ENCODE assay signal across 11 cellular contexts in genomic region chr2:24577481-24577880, GRCh38.
DNase-seq lines count a peak whose midpoint lies in the region; ATAC-seq and TF ChIP-seq lines count a peak whose summit lies in the region.
"Had no signal": no experiment of that assay in that cellular context is flagged by ENCODE, and none has a peak within 500 bp of the region (broad histone marks: within the 10 kb centered on the region; RNA-seq: fewer than 3 reads in every experiment).

No MANE protein-coding gene starts in this region.

- DNase-seq in dermis microvascular lymphatic vessel endothelial cell (ENCODE audit: low read depth in 2 of 2) (peak; percentile 21 to 44), HPDE6-E6E7 (ENCODE audit: extremely low spot score) (no peak), Right ventricle myocardium inferior (ENCODE audit: missing footprints) (no peak), foreskin fibroblast (no peak), left lung (no peak)
- DNase-seq: NCI-H2171 treated with DMSO at 0.1 percent for 48 hours, substantia nigra had no signal

- H3K27me3 ChIP-seq in left lung: no peaks in the 10 kb centered on the region

- intact Hi-C loops in Right ventricle myocardium inferior (cut with DNase I) (no loop called here), left lung (cut with DNase I) (no loop called here)

- H3K36me3 ChIP-seq in left lung: no peaks in the 10 kb centered on the region

- H3K9me3 ChIP-seq in left lung: no peaks in the 10 kb centered on the region

- peaks cover 0 to 7% of the 10 kb centered on the region in 2 donors for H3K4me1 ChIP-seq in left lung

- no peak for TF ChIP-seq CTCF in foreskin fibroblast (IDR thresholded peaks at IDR 0.05; ENCODE audit: low read depth, low read length)
- no peak for TF ChIP-seq CTCF in left lung (IDR thresholded peaks at IDR 0.05)

- H3K27ac ChIP-seq in left lung: no peak overlapping the region
- H3K27ac ChIP-seq: parathyroid adenoma had no signal

- H3K4me3 ChIP-seq in foreskin fibroblast (ENCODE audit: low read depth in 1 of 2, low read length in 2 of 2): no peak overlapping the region
- no peak overlapping the region for H3K4me3 ChIP-seq in left lung

- ATAC-seq in GM18508 (IDR thresholded peaks at IDR 0.05; ENCODE audit: insufficient read depth, unreplicated experiment): peak; percentile 36
- ATAC-seq in GM21528 (IDR thresholded peaks at IDR 0.05; ENCODE audit: low FRiP score, unreplicated experiment): peak; percentile 56
- peak; percentile 66 for ATAC-seq in HG03457 (IDR thresholded peaks at IDR 0.05; ENCODE audit: unreplicated experiment)
- no peak for ATAC-seq in Right ventricle myocardium inferior
- ATAC-seq in left lung: no peak

Comparison
In these comparisons a context has a peak if more than half of its experiments do, and no peak if none do; other contexts are left out.
1. ATAC-seq: peak in GM18508 (single experiment), GM21528 (single experiment) and HG03457 (single experiment); none in Right ventricle myocardium inferior (single experiment) and left lung (single experiment).
2. DNase-seq: peak in dermis microvascular lymphatic vessel endothelial cell (2 of 2); none in HPDE6-E6E7 (single experiment), Right ventricle myocardium inferior (single experiment), foreskin fibroblast (0 of 2) and left lung (0 of 2).